In genomic region chr7:149226840-149227494, GRCh38 we compare ENCODE assay signal across 1 cellular context.
TF ChIP-seq lines count a peak whose summit lies in the region.

No MANE protein-coding gene starts in this region.

TF ChIP-seq in SK-N-SH treated with all-trans-retinoic acid at 6 μM for 48 hours, 23 proteins besides CTCF, POLR2A, EP300 and RAD21 (continued from another document):
- TF ChIP-seq, protein P1, sequence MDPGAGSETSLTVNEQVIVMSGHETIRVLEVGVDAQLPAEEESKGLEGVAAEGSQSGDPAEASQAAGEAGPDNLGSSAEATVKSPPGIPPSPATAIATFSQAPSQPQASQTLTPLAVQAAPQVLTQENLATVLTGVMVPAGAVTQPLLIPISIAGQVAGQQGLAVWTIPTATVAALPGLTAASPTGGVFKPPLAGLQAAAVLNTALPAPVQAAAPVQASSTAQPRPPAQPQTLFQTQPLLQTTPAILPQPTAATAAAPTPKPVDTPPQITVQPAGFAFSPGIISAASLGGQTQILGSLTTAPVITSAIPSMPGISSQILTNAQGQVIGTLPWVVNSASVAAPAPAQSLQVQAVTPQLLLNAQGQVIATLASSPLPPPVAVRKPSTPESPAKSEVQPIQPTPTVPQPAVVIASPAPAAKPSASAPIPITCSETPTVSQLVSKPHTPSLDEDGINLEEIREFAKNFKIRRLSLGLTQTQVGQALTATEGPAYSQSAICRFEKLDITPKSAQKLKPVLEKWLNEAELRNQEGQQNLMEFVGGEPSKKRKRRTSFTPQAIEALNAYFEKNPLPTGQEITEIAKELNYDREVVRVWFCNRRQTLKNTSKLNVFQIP (CRISPR knock-in tag; IDR thresholded peaks at IDR 0.05; ENCODE audit: borderline replicate concordance, low read depth) = no peak
- TF ChIP-seq, protein P2, sequence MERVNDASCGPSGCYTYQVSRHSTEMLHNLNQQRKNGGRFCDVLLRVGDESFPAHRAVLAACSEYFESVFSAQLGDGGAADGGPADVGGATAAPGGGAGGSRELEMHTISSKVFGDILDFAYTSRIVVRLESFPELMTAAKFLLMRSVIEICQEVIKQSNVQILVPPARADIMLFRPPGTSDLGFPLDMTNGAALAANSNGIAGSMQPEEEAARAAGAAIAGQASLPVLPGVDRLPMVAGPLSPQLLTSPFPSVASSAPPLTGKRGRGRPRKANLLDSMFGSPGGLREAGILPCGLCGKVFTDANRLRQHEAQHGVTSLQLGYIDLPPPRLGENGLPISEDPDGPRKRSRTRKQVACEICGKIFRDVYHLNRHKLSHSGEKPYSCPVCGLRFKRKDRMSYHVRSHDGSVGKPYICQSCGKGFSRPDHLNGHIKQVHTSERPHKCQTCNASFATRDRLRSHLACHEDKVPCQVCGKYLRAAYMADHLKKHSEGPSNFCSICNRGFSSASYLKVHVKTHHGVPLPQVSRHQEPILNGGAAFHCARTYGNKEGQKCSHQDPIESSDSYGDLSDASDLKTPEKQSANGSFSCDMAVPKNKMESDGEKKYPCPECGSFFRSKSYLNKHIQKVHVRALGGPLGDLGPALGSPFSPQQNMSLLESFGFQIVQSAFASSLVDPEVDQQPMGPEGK (CRISPR knock-in tag; IDR thresholded peaks at IDR 0.05; ENCODE audit: borderline replicate concordance) = no peak
- TF ChIP-seq TCF4 (CRISPR knock-in tag; IDR thresholded peaks at IDR 0.05; ENCODE audit: borderline replicate concordance) (no peak), ZFP30 (CRISPR knock-in tag; IDR thresholded peaks at IDR 0.05) (no peak)
TF ChIP-seq in SK-N-SH treated with all-trans-retinoic acid at 6 μM for 48 hours: peak in this region for 0.
